In genomic region chr19:2061936-2062729, GRCh38 we compare ENCODE assay signal across 1 cellular context.
TF ChIP-seq lines count a peak whose summit lies in the region.

No MANE protein-coding gene starts in this region.

TF ChIP-seq in HepG2, 621 proteins besides CTCF, POLR2A, EP300 and RAD21 (continued from another document and continues in another):
- TF ChIP-seq PLSCR1 (CRISPR knock-in tag; IDR thresholded peaks at IDR 0.05; ENCODE audit: borderline replicate concordance) (no peak), FIP1L1 (IDR thresholded peaks at IDR 0.05; ENCODE audit: borderline replicate concordance, insufficient read depth, low read depth, low read length) (no peak), SRSF4 (IDR thresholded peaks at IDR 0.05; ENCODE audit: low read depth, low read length, poor library complexity, severe bottlenecking) (no peak), SP4 (CRISPR knock-in tag; IDR thresholded peaks at IDR 0.05) (no peak), ZNF567 (CRISPR knock-in tag; IDR thresholded peaks at IDR 0.05; ENCODE audit: borderline replicate concordance) (no peak), MNT (IDR thresholded peaks at IDR 0.05) (no peak), ATF3 (CRISPR knock-in tag; IDR thresholded peaks at IDR 0.05) (no peak), ZNF382 (CRISPR knock-in tag; IDR thresholded peaks at IDR 0.05; ENCODE audit: borderline replicate concordance) (no peak), MXD3 (CRISPR knock-in tag; IDR thresholded peaks at IDR 0.05) (no peak; the same call in 1 of the 2 replicates), MIXL1 (CRISPR knock-in tag; IDR thresholded peaks at IDR 0.05) (no peak), ZNF484 (CRISPR knock-in tag; IDR thresholded peaks at IDR 0.05; ENCODE audit: borderline replicate concordance, low read depth) (no peak), ZXDC (CRISPR knock-in tag; IDR thresholded peaks at IDR 0.05) (peak; percentile 63; the same call in 1 of the 2 replicates), TARDBP (CRISPR knock-in tag; IDR thresholded peaks at IDR 0.05) (no peak), REL (CRISPR knock-in tag; conservative IDR thresholded peaks at IDR 0.05) (no peak), ZNF142 (CRISPR knock-in tag; IDR thresholded peaks at IDR 0.05) (no peak), FOXK1 (CRISPR knock-in tag; IDR thresholded peaks at IDR 0.05; ENCODE audit: borderline replicate concordance, low read depth) (no peak), ZNF790 (CRISPR knock-in tag; IDR thresholded peaks at IDR 0.05; ENCODE audit: borderline replicate concordance) (0 out of 2 replicates have a peak, but pooled peaks have one; percentile 74), NFE2L1 (CRISPR knock-in tag; IDR thresholded peaks at IDR 0.05; ENCODE audit: borderline replicate concordance) (no peak), ZKSCAN8 (CRISPR knock-in tag; IDR thresholded peaks at IDR 0.05; ENCODE audit: borderline replicate concordance) (peak; percentile 75), ZSCAN5A (CRISPR knock-in tag; IDR thresholded peaks at IDR 0.05; ENCODE audit: borderline replicate concordance) (no peak), HNRNPK (IDR thresholded peaks at IDR 0.05; ENCODE audit: low read depth, low read length, poor library complexity, severe bottlenecking) (no peak), SOX6 (IDR thresholded peaks at IDR 0.05) (no peak), SOX6 (CRISPR knock-in tag; IDR thresholded peaks at IDR 0.05) (0 out of 2 replicates have a peak, but pooled peaks have one; percentile 45), ZNF850 (CRISPR knock-in tag; conservative IDR thresholded peaks at IDR 0.05) (no peak), SAFB2 (CRISPR knock-in tag; IDR thresholded peaks at IDR 0.05; ENCODE audit: borderline replicate concordance, low read depth) (no peak), ZNF256 (CRISPR knock-in tag; conservative IDR thresholded peaks at IDR 0.05) (no peak), ZNF556 (CRISPR knock-in tag; IDR thresholded peaks at IDR 0.05; ENCODE audit: borderline replicate concordance) (no peak), NCOA1 (CRISPR knock-in tag; IDR thresholded peaks at IDR 0.05) (no peak), ZNF724P (CRISPR knock-in tag; IDR thresholded peaks at IDR 0.05; ENCODE audit: borderline replicate concordance) (no peak; the same call in 1 of the 2 replicates), ZNF761 (CRISPR knock-in tag; conservative IDR thresholded peaks at IDR 0.05) (no peak), NCOA2 (CRISPR knock-in tag; IDR thresholded peaks at IDR 0.05) (no peak), TCF7 (IDR thresholded peaks at IDR 0.05; ENCODE audit: low read depth) (no peak), ZNF598 (CRISPR knock-in tag; IDR thresholded peaks at IDR 0.05; ENCODE audit: borderline replicate concordance) (no peak), RELA (CRISPR knock-in tag; IDR thresholded peaks at IDR 0.05) (no peak), IKZF4 (CRISPR knock-in tag; IDR thresholded peaks at IDR 0.05; ENCODE audit: borderline replicate concordance, low read depth, not compliant biosample characterization) (peak; percentile 18), KLF9 (CRISPR knock-in tag; IDR thresholded peaks at IDR 0.05; ENCODE audit: low read depth) (no peak), ZNF605 (CRISPR knock-in tag; IDR thresholded peaks at IDR 0.05) (0 out of 2 replicates have a peak, but pooled peaks have one; percentile 46), ZNF468 (CRISPR knock-in tag; IDR thresholded peaks at IDR 0.05) (no peak), ZNF18 (CRISPR knock-in tag; IDR thresholded peaks at IDR 0.05; ENCODE audit: insufficient replicate concordance) (no peak), ZNF512B (CRISPR knock-in tag; IDR thresholded peaks at IDR 0.05; ENCODE audit: borderline replicate concordance) (peak; percentile 78; the same call in 1 of the 2 replicates), ZFP41 (CRISPR knock-in tag; IDR thresholded peaks at IDR 0.05; ENCODE audit: borderline replicate concordance) (no peak), SATB2 (CRISPR knock-in tag; IDR thresholded peaks at IDR 0.05) (0 out of 2 replicates have a peak, but pooled peaks have one; percentile 11), ZNF737 (CRISPR knock-in tag; IDR thresholded peaks at IDR 0.05; ENCODE audit: borderline replicate concordance) (peak; percentile 72; the same call in 1 of the 2 replicates), HOXA9 (CRISPR knock-in tag; IDR thresholded peaks at IDR 0.05; ENCODE audit: borderline replicate concordance) (no peak), REPIN1 (CRISPR knock-in tag; IDR thresholded peaks at IDR 0.05; ENCODE audit: borderline replicate concordance, low read depth) (no peak), ZNF7 (CRISPR knock-in tag; IDR thresholded peaks at IDR 0.05) (0 out of 2 replicates have a peak, but pooled peaks have one; percentile 16), RFXANK (CRISPR knock-in tag; IDR thresholded peaks at IDR 0.05) (no peak), CCAR2 (optimal IDR thresholded peaks at IDR 0.05; ENCODE audit: low read depth, low read length) (no peak), RCOR2 (CRISPR knock-in tag; IDR thresholded peaks at IDR 0.05) (0 out of 2 replicates have a peak, but pooled peaks have one; percentile 1), ZNF335 (CRISPR knock-in tag; IDR thresholded peaks at IDR 0.05) (no peak)
